In genomic region chr17:64938925-64939474, GRCh38 we compare ENCODE assay signal across 8 cellular contexts. TPM values are rescaled to one million over a fixed set of nuclear protein-coding genes. Genes with fewer than 3 reads are reported as not detected.
DNase-seq lines count a peak whose midpoint lies in the region; ATAC-seq and TF ChIP-seq lines count a peak whose summit lies in the region.

No MANE protein-coding gene starts in this region.

- TF ChIP-seq CTCF in Calu3 (IDR thresholded peaks at IDR 0.05; ENCODE audit: unreplicated experiment): peak; percentile 52
- peak; percentile 21 for TF ChIP-seq CTCF in mesothelial cell of epicardium (IDR thresholded peaks at IDR 0.05; ENCODE audit: unreplicated experiment)

- no TSS peak for BruUV-seq in Calu3 (replicated peaks; lab: Mats Ljungman, UMichigan)

- H3K27me3 Mint-ChIP-seq in Calu3 (ENCODE audit: unreplicated experiment) (no peaks in the 10 kb centered on the region), mesothelial cell of epicardium (ENCODE audit: low read depth) (no peaks in the 10 kb centered on the region)
- H3K27me3 Mint-ChIP-seq in dendritic cell treated with granulocyte-macrophage colony-stimulating factor and Interleukin-4, amounts not matched to agents 40 ng/mL and 50 ng/mL, for 4 days: no peaks in the 10 kb centered on the region
- peaks cover 9% of the 10 kb centered on the region for H3K27me3 Mint-ChIP-seq in stimulated activated naive CD8-positive, alpha-beta T cell treated with anti-CD3 and anti-CD28 coated beads, Interleukin-15, amount 100 ng/mL, for 72 hours

- H3K4me3 Mint-ChIP-seq in Calu3 (ENCODE audit: low read depth, unreplicated experiment): no peak overlapping the region
- H3K4me3 Mint-ChIP-seq in dendritic cell treated with granulocyte-macrophage colony-stimulating factor and Interleukin-4, amounts not matched to agents 40 ng/mL and 50 ng/mL, for 4 days: peak overlapping the region; percentile 62
- H3K4me3 Mint-ChIP-seq in mesothelial cell of epicardium: no peak overlapping the region
- H3K4me3 Mint-ChIP-seq in stimulated activated naive CD8-positive, alpha-beta T cell treated with anti-CD3 and anti-CD28 coated beads, Interleukin-15, amount 100 ng/mL, for 72 hours: no peak overlapping the region

- intact Hi-C loops in Calu3 (cut with micrococcal nuclease; ENCODE audit: unreplicated experiment): no loop called here
- intact Hi-C loops in dendritic cell treated with granulocyte-macrophage colony-stimulating factor and Interleukin-4, amounts not matched to agents 40 ng/mL and 50 ng/mL, for 4 days (cut with micrococcal nuclease): loop anchor here (10.0 kb wide), 1 partner anchor 164 kb away; no protein-coding TSS in a partner anchor

- peaks cover 8% of the 10 kb centered on the region for H3K4me1 Mint-ChIP-seq in Calu3 (ENCODE audit: low read depth, unreplicated experiment)
- H3K4me1 Mint-ChIP-seq in dendritic cell treated with granulocyte-macrophage colony-stimulating factor and Interleukin-4, amounts not matched to agents 40 ng/mL and 50 ng/mL, for 4 days (ENCODE audit: low read depth): peaks cover 11% of the 10 kb centered on the region
- H3K4me1 Mint-ChIP-seq in mesothelial cell of epicardium: peaks cover 3% of the 10 kb centered on the region
- peaks cover 6% of the 10 kb centered on the region for H3K4me1 Mint-ChIP-seq in stimulated activated naive CD8-positive, alpha-beta T cell treated with anti-CD3 and anti-CD28 coated beads, Interleukin-15, amount 100 ng/mL, for 72 hours

- H3K27ac Mint-ChIP-seq in Calu3 (ENCODE audit: unreplicated experiment) (no peak overlapping the region), mesothelial cell of epicardium (no peak overlapping the region)
- H3K27ac Mint-ChIP-seq in dendritic cell treated with granulocyte-macrophage colony-stimulating factor and Interleukin-4, amounts not matched to agents 40 ng/mL and 50 ng/mL, for 4 days: peak overlapping the region; percentile 85
- H3K27ac Mint-ChIP-seq in stimulated activated naive CD8-positive, alpha-beta T cell treated with anti-CD3 and anti-CD28 coated beads, Interleukin-15, amount 100 ng/mL, for 72 hours: peak overlapping the region in 1 of 2 donors; percentile 5

- ATAC-seq in HG02678 (IDR thresholded peaks at IDR 0.05; ENCODE audit: unreplicated experiment) (peak; percentile 57), GM21360 (IDR thresholded peaks at IDR 0.05; ENCODE audit: unreplicated experiment) (no peak)
- ATAC-seq in stimulated activated naive CD8-positive, alpha-beta T cell treated with anti-CD3 and anti-CD28 coated beads, Interleukin-15, amount 100 ng/mL, for 72 hours: peak; percentile 81

- no peaks in the 10 kb centered on the region for H3K36me3 Mint-ChIP-seq in Calu3 (ENCODE audit: insufficient read depth, unreplicated experiment)
- no peaks in the 10 kb centered on the region for H3K36me3 Mint-ChIP-seq in dendritic cell treated with granulocyte-macrophage colony-stimulating factor and Interleukin-4, amounts not matched to agents 40 ng/mL and 50 ng/mL, for 4 days (ENCODE audit: low read depth)
- H3K36me3 Mint-ChIP-seq in mesothelial cell of epicardium: no peaks in the 10 kb centered on the region

- H3K9me3 Mint-ChIP-seq in Calu3 (ENCODE audit: low read depth, unreplicated experiment) (no peaks in the 10 kb centered on the region), mesothelial cell of epicardium (no peaks in the 10 kb centered on the region)
- H3K9me3 Mint-ChIP-seq in dendritic cell treated with granulocyte-macrophage colony-stimulating factor and Interleukin-4, amounts not matched to agents 40 ng/mL and 50 ng/mL, for 4 days: no peaks in the 10 kb centered on the region
- no peaks in the 10 kb centered on the region for H3K9me3 Mint-ChIP-seq in stimulated activated naive CD8-positive, alpha-beta T cell treated with anti-CD3 and anti-CD28 coated beads, Interleukin-15, amount 100 ng/mL, for 72 hours

- peak; percentile 68 for DNase-seq in Calu3
- peak; percentile 56 for DNase-seq in UCSD-AML1 (lab: John Stamatoyannopoulos, UW; ENCODE audit: unreplicated experiment)
- DNase-seq in mesothelial cell of epicardium (ENCODE audit: low spot score in 2 of 2, unreplicated experiment in 2 of 2): no peak
- peak; percentile 25 to 42 for DNase-seq in stimulated activated naive CD8-positive, alpha-beta T cell treated with anti-CD3 and anti-CD28 coated beads, Interleukin-15, amount 100 ng/mL, for 72 hours
- no peak for DNase-seq in LoVo (ENCODE audit: low spot score)

- CTCF ChIA-PET in Calu3 (lab: Charles Lee): interaction anchor here (0.6 to 1.5 kb wide), 3 partner anchors 9 to 1457 kb away, joined by 3 to 5 read pairs (median 4); partner anchors contain the start of gene LRRC37A3

RNA-seq across cellular contexts. Expression of gene LRRC37A3, which starts 19.7 kb away (rescaled TPM):
- total RNA-seq in Calu3 (2022) (34.1 and 37.4 TPM in 2 replicates), mesothelial cell of epicardium (31.5 to 34.7 TPM (median 34.7 TPM) in 3 replicates)

Comparison
In these comparisons a context has a peak if more than half of its experiments do, and no peak if none do; other contexts are left out.
1. DNase-seq: peak in Calu3 (single experiment), UCSD-AML1 (single experiment) and stimulated activated naive CD8-positive, alpha-beta T cell treated with anti-CD3 and anti-CD28 coated beads, Interleukin-15, amount 100 ng/mL, for 72 hours (2 of 2); none in mesothelial cell of epicardium (0 of 2) and LoVo (single experiment).